In genomic region chr18:10477863-10478260, GRCh38 we compare ENCODE assay signal across 26 cellular contexts. TPM values are rescaled to one million over a fixed set of nuclear protein-coding genes. Genes with fewer than 3 reads are reported as not detected.
"Had no signal": no experiment of that assay in that cellular context is flagged by ENCODE, and none has a peak within 500 bp of the region (broad histone marks: within the 10 kb centered on the region; RNA-seq: fewer than 3 reads in every experiment).

No MANE protein-coding gene starts in this region.

- H3K9me3 Mint-ChIP-seq: activated T-cell treated with anti-CD3 and anti-CD28 coated beads, Interleukin-2, amount 50 U/mL, for 4 hours; activated T-helper 2 cell treated with anti-CD3 and anti-CD28 coated beads, Interferon-gamma antibody, Interleukin-2, Interleukin-4, amounts not matched to agents 10 μg/mL and 5 μg/mL and 100 μg/mL, durations not matched to agents 14 hours and 24 hours and 36 hours; memory B cell; naive B cell; T-helper 1 cell treated with Interleukin-12 subunit alpha and Interleukin-12 subunit beta and Interleukin-4 antibody, amounts not matched to agents 30 μg/mL and 1 μg/mL, for 36 hours had no signal

- H3K4me3 ChIP-seq: adrenal gland, ascending aorta, esophagus muscularis mucosa, gastrocnemius medialis, tibial artery had no signal

- H3K27me3 ChIP-seq: adrenal gland, ascending aorta, tibial artery had no signal

- H3K27me3 Mint-ChIP-seq: memory B cell, naive B cell had no signal

- H3K36me3 ChIP-seq: adrenal gland, brain microvascular endothelial cell, gastrocnemius medialis had no signal

- DNase-seq: activated CD4-positive, alpha-beta T cell treated with anti-CD3 and anti-CD28 coated beads for 4 hours; activated CD4-positive, alpha-beta T cell treated with anti-CD3 and anti-CD28 coated beads, Interleukin-2, amount 50 U/mL, for 48 hours; activated CD4-positive, CD25-positive, alpha-beta regulatory T cell; activated CD8-positive, alpha-beta memory T cell treated with anti-CD3 and anti-CD28 coated beads, Interleukin-2, amount 50 U/mL, for 48 hours; activated naive CD4-positive, alpha-beta T cell; activated T-cell treated with anti-CD3 and anti-CD28 coated beads, Interleukin-2, amount 50 U/mL, for 4 hours; adrenal gland; brain microvascular endothelial cell; central memory CD4-positive, alpha-beta T cell; gastrocnemius medialis; hypothalamus; left cardiac atrium; naive B cell; posterior cingulate gyrus; small intestine; stimulated activated CD4-positive, alpha-beta T cell treated with anti-CD3 and anti-CD28 coated beads, Interleukin-2, amount 100 ng/mL, for 24 hours; stimulated activated naive CD4-positive, alpha-beta T cell; tibial artery had no signal

- H3K9me3 ChIP-seq: adrenal gland, ascending aorta, esophagus muscularis mucosa, gastrocnemius medialis, tibial artery had no signal

- H3K27ac Mint-ChIP-seq: activated naive CD8-positive, alpha-beta T cell; activated T-helper 2 cell treated with anti-CD3 and anti-CD28 coated beads, Interferon-gamma antibody, Interleukin-2, Interleukin-4, amounts not matched to agents 10 μg/mL and 5 μg/mL and 100 μg/mL, durations not matched to agents 14 hours and 24 hours and 36 hours; memory B cell; T-helper 1 cell treated with Interleukin-12 subunit alpha and Interleukin-12 subunit beta and Interleukin-4 antibody, amounts not matched to agents 30 μg/mL and 1 μg/mL, for 36 hours had no signal

- H3K4me3 Mint-ChIP-seq: activated naive CD8-positive, alpha-beta T cell; activated T-cell treated with anti-CD3 and anti-CD28 coated beads, Interleukin-2, amount 50 U/mL, for 4 hours; memory B cell; T-helper 1 cell treated with Interleukin-12 subunit alpha and Interleukin-12 subunit beta and Interleukin-4 antibody, amounts not matched to agents 30 μg/mL and 1 μg/mL, for 36 hours had no signal

- ATAC-seq: activated T-cell treated with anti-CD3 and anti-CD28 coated beads, Interleukin-2, amount 50 U/mL, for 4 hours; gastrocnemius medialis; left cardiac atrium; sciatic nerve had no signal

- H3K36me3 Mint-ChIP-seq: activated naive CD8-positive, alpha-beta T cell; memory B cell; naive B cell had no signal

- H3K27ac ChIP-seq: ascending aorta, brain microvascular endothelial cell, esophagus muscularis mucosa, gastrocnemius medialis, tibial artery had no signal

RNA-seq across cellular contexts. Expression of gene APCDD1, which starts 23.4 kb away (rescaled TPM):
- total RNA-seq: activated CD8-positive, alpha-beta memory T cell treated with anti-CD3 and anti-CD28 coated beads for 36 hours; activated T-helper 2 cell treated with anti-CD3 and anti-CD28 coated beads, Interferon-gamma antibody, Interleukin-2, Interleukin-4, amounts not matched to agents 10 μg/mL and 5 μg/mL and 100 μg/mL, durations not matched to agents 14 hours and 24 hours and 36 hours had no signal
